1 cellular context compared by ENCODE assay signal in the genomic region with DNA sequence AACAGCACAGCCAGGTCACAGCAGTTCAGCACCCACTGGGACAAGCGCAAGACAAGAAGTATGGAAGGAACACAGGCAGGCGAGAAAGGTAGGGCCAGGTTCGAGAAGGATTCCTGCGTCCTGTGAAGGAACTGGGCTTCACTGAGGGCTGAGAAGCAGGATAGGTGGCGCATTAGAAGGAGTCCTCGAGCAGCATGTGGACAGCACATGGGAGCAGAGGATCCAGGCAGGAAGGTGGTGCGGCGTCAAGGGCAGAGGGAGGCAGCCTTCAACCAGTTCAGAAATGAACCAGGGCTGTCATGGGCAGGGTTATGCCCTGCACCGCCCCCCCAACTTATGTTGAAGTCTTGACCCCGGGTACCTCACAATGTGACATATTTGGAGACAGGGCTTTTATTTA.
A peak's percentile ranks its signal among the peaks of the same experiment; 100 is the strongest.
TF ChIP-seq lines count a peak whose summit lies in the region.

No MANE protein-coding gene starts in this region.

TF ChIP-seq in K562, 482 proteins besides CTCF, POLR2A, EP300 and RAD21:
- peak; percentile 32; the same call in 1 of the 2 replicates for TF ChIP-seq L3MBTL2 (IDR thresholded peaks at IDR 0.05)
- TF ChIP-seq ZFX (CRISPR knock-in tag; IDR thresholded peaks at IDR 0.05) = no peak
- TF ChIP-seq PHB2 (IDR thresholded peaks at IDR 0.05; ENCODE audit: low read depth) = no peak
- TF ChIP-seq KLF13 (tag; IDR thresholded peaks at IDR 0.05; ENCODE audit: borderline replicate concordance, low read depth) = no peak
- TF ChIP-seq E2F6 (IDR thresholded peaks at IDR 0.05; ENCODE audit: borderline replicate concordance in 1 of 2, extremely low read depth in 1 of 2, insufficient read depth in 1 of 2, insufficient read length in 1 of 2, low read depth in 1 of 2, low read length in 1 of 2, poor library complexity in 1 of 2, severe bottlenecking in 1 of 2) = peak in 1 of 2 experiments; percentile 66
- TF ChIP-seq, protein P1, sequence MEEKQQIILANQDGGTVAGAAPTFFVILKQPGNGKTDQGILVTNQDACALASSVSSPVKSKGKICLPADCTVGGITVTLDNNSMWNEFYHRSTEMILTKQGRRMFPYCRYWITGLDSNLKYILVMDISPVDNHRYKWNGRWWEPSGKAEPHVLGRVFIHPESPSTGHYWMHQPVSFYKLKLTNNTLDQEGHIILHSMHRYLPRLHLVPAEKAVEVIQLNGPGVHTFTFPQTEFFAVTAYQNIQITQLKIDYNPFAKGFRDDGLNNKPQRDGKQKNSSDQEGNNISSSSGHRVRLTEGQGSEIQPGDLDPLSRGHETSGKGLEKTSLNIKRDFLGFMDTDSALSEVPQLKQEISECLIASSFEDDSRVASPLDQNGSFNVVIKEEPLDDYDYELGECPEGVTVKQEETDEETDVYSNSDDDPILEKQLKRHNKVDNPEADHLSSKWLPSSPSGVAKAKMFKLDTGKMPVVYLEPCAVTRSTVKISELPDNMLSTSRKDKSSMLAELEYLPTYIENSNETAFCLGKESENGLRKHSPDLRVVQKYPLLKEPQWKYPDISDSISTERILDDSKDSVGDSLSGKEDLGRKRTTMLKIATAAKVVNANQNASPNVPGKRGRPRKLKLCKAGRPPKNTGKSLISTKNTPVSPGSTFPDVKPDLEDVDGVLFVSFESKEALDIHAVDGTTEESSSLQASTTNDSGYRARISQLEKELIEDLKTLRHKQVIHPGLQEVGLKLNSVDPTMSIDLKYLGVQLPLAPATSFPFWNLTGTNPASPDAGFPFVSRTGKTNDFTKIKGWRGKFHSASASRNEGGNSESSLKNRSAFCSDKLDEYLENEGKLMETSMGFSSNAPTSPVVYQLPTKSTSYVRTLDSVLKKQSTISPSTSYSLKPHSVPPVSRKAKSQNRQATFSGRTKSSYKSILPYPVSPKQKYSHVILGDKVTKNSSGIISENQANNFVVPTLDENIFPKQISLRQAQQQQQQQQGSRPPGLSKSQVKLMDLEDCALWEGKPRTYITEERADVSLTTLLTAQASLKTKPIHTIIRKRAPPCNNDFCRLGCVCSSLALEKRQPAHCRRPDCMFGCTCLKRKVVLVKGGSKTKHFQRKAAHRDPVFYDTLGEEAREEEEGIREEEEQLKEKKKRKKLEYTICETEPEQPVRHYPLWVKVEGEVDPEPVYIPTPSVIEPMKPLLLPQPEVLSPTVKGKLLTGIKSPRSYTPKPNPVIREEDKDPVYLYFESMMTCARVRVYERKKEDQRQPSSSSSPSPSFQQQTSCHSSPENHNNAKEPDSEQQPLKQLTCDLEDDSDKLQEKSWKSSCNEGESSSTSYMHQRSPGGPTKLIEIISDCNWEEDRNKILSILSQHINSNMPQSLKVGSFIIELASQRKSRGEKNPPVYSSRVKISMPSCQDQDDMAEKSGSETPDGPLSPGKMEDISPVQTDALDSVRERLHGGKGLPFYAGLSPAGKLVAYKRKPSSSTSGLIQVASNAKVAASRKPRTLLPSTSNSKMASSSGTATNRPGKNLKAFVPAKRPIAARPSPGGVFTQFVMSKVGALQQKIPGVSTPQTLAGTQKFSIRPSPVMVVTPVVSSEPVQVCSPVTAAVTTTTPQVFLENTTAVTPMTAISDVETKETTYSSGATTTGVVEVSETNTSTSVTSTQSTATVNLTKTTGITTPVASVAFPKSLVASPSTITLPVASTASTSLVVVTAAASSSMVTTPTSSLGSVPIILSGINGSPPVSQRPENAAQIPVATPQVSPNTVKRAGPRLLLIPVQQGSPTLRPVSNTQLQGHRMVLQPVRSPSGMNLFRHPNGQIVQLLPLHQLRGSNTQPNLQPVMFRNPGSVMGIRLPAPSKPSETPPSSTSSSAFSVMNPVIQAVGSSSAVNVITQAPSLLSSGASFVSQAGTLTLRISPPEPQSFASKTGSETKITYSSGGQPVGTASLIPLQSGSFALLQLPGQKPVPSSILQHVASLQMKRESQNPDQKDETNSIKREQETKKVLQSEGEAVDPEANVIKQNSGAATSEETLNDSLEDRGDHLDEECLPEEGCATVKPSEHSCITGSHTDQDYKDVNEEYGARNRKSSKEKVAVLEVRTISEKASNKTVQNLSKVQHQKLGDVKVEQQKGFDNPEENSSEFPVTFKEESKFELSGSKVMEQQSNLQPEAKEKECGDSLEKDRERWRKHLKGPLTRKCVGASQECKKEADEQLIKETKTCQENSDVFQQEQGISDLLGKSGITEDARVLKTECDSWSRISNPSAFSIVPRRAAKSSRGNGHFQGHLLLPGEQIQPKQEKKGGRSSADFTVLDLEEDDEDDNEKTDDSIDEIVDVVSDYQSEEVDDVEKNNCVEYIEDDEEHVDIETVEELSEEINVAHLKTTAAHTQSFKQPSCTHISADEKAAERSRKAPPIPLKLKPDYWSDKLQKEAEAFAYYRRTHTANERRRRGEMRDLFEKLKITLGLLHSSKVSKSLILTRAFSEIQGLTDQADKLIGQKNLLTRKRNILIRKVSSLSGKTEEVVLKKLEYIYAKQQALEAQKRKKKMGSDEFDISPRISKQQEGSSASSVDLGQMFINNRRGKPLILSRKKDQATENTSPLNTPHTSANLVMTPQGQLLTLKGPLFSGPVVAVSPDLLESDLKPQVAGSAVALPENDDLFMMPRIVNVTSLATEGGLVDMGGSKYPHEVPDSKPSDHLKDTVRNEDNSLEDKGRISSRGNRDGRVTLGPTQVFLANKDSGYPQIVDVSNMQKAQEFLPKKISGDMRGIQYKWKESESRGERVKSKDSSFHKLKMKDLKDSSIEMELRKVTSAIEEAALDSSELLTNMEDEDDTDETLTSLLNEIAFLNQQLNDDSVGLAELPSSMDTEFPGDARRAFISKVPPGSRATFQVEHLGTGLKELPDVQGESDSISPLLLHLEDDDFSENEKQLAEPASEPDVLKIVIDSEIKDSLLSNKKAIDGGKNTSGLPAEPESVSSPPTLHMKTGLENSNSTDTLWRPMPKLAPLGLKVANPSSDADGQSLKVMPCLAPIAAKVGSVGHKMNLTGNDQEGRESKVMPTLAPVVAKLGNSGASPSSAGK (IDR thresholded peaks at IDR 0.05) = peak; percentile 71
